Comparison of ENCODE assay signal across 30 cellular contexts in the genomic region with DNA sequence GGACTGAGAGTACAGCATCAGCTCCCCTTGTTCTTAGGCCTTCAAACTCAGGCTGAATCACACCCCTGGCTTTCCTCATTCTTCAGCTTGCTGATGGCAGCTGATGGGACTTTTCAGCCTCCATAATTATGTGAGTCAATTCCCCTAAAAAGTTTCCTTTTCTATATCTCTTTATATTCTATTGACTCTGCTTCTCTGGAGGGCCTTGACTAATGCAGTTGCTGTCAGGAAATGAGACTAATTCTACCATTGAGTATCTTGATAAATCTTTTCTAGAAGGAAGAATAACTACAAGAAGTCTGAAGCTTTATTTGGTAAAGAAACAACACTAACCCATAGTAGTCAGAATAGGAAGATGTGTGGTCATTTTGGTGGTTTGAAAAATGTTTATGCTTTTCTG. TPM values are rescaled to one million over a fixed set of nuclear protein-coding genes. Genes with fewer than 3 reads are reported as not detected.
DNase-seq lines count a peak whose midpoint lies in the region; ATAC-seq, FAIRE-seq and TF ChIP-seq lines count a peak whose summit lies in the region.
"Had no signal": no experiment of that assay in that cellular context is flagged by ENCODE, and none has a peak within 500 bp of the region (broad histone marks: within the 10 kb centered on the region; RNA-seq: fewer than 3 reads in every experiment).

No MANE protein-coding gene starts in this region.

- H3K27me3 Mint-ChIP-seq in activated naive CD4-positive, alpha-beta T cell treated with anti-CD3 and anti-CD28 coated beads for 36 hours (ENCODE audit: low read depth), result no peaks in the 10 kb centered on the region

- TF ChIP-seq CTCF in bronchial epithelial cell (IDR thresholded peaks at IDR 0.05; ENCODE audit: insufficient read depth, low read length, severe bottlenecking) (no peak), PC-9 (conservative IDR thresholded peaks at IDR 0.05) (no peak)

- no peak for FAIRE-seq in bronchial epithelial cell (lab: Jason Lieb, UNC)

- H3K27me3 ChIP-seq in bronchial epithelial cell (ENCODE audit: control insufficient read depth, insufficient read depth, low read length) (no peaks in the 10 kb centered on the region), PC-9 (ENCODE audit: insufficient read depth, low read depth) (no peaks in the 10 kb centered on the region; the same call in 1 of the 2 replicates)
- H3K27me3 ChIP-seq: MG63 had no signal

- no peaks in the 10 kb centered on the region for H3K9me2 ChIP-seq in PC-9 (ENCODE audit: insufficient read depth)

- POLR2A ChIA-PET in PC-9 (lab: Charles Lee; ENCODE audit: unreplicated experiment), result no interaction called here

- no peak overlapping the region for H2AFZ ChIP-seq in PC-9

- H3K4me3 Mint-ChIP-seq in activated naive CD4-positive, alpha-beta T cell treated with anti-CD3 and anti-CD28 coated beads for 36 hours, result no peak overlapping the region
- H3K4me3 Mint-ChIP-seq: B cell; CD8-positive, alpha-beta T cell had no signal

- intact Hi-C loops in activated naive CD4-positive, alpha-beta T cell treated with anti-CD3 and anti-CD28 coated beads for 36 hours (cut with micrococcal nuclease), result loop anchor here (1.0 to 5.0 kb wide), 3 partner anchors 12 to 91 kb away; no protein-coding TSS in a partner anchor
- intact Hi-C loops in PC-9 (cut with micrococcal nuclease; ENCODE audit: unreplicated experiment), result no loop called here

- H3K36me3 Mint-ChIP-seq in activated naive CD4-positive, alpha-beta T cell treated with anti-CD3 and anti-CD28 coated beads for 36 hours (ENCODE audit: low read depth), result no peaks in the 10 kb centered on the region
- H3K36me3 Mint-ChIP-seq: CD8-positive, alpha-beta T cell had no signal

- peak overlapping the region; percentile 43 for H3K27ac Mint-ChIP-seq in activated naive CD4-positive, alpha-beta T cell treated with anti-CD3 and anti-CD28 coated beads for 36 hours
- H3K27ac Mint-ChIP-seq: B cell; CD8-positive, alpha-beta T cell had no signal

- CTCF ChIA-PET in activated naive CD4-positive, alpha-beta T cell treated with anti-CD3 and anti-CD28 coated beads for 36 hours (lab: Charles Lee), result interaction anchor here (0.9 kb wide), 1 partner anchor 13 kb away, joined by 4 read pairs; no protein-coding TSS in a partner anchor
- CTCF ChIA-PET in PC-9 (lab: Charles Lee), result no interaction called here

- H3K9me3 ChIP-seq in PC-9 (ENCODE audit: insufficient read depth, low read depth), result no peaks in the 10 kb centered on the region
- H3K9me3 ChIP-seq: MG63 had no signal

- no peaks in the 10 kb centered on the region for H3K36me3 ChIP-seq in bronchial epithelial cell (ENCODE audit: control insufficient read depth, insufficient read depth, low read length)
- no peaks in the 10 kb centered on the region for H3K36me3 ChIP-seq in PC-9 (ENCODE audit: low read depth)
- H3K36me3 ChIP-seq: MG63 had no signal

- no peaks in the 10 kb centered on the region for H4K20me1 ChIP-seq in PC-9 (ENCODE audit: insufficient read depth)

- no peak for ATAC-seq in HG03432 (IDR thresholded peaks at IDR 0.05; ENCODE audit: unreplicated experiment)
- no peak for ATAC-seq in GM18498 (IDR thresholded peaks at IDR 0.05; ENCODE audit: unreplicated experiment)
- ATAC-seq: CD8-positive, alpha-beta T cell; HCT116 had no signal

- peak; percentile 40 for DNase-seq in activated naive CD4-positive, alpha-beta T cell treated with anti-CD3 and anti-CD28 coated beads for 36 hours
- no peak for DNase-seq in activated naive CD4-positive, alpha-beta T cell treated with Interleukin-2 at 50 U/mL for 16 hours
- DNase-seq in bronchial epithelial cell (ENCODE audit: low read depth) (peak; percentile 28), kidney tubule cell (ENCODE audit: low spot score) (peak; percentile 33), PC-9 (no peak)
- DNase-seq: CD8-positive, alpha-beta T cell; DMS 273 treated with DMSO at 0.1 percent for 48 hours; DMS79; EL; GF-D8; IMR-90; KG1; MG63; NCI-H1105 treated with DMSO at 0.1 percent for 48 hours; NCI-H146; NCI-H1930; NCI-H2107; NCI-H526; NCI-H82; NK-92 treated with Interleukin-12 subunit alpha and Interleukin-12 subunit beta, amount 100 ng/mL, for 24 hours; Right ventricle myocardium superior; RPMI8226 had no signal

- H3K4me1 Mint-ChIP-seq in activated naive CD4-positive, alpha-beta T cell treated with anti-CD3 and anti-CD28 coated beads for 36 hours (ENCODE audit: low read depth), result peaks cover 11% of the 10 kb centered on the region
- H3K4me1 Mint-ChIP-seq: B cell had no signal

- no peak overlapping the region for H3K4me2 ChIP-seq in PC-9

- peaks cover 1% of the 10 kb centered on the region for H3K9me3 Mint-ChIP-seq in activated naive CD4-positive, alpha-beta T cell treated with anti-CD3 and anti-CD28 coated beads for 36 hours

- H3F3A ChIP-seq in PC-9 (ENCODE audit: insufficient read depth, low read depth), result no peaks in the 10 kb centered on the region

- H3K4me3 ChIP-seq in bronchial epithelial cell (ENCODE audit: low read depth, low read length), result no peak overlapping the region
- no peak overlapping the region for H3K4me3 ChIP-seq in PC-9
- H3K4me3 ChIP-seq: MG63 had no signal

- no peaks in the 10 kb centered on the region for H3K79me2 ChIP-seq in PC-9 (ENCODE audit: low read depth)

- no peaks in the 10 kb centered on the region for H3K4me1 ChIP-seq in PC-9 (replicated peaks; ENCODE audit: insufficient read depth)

- no peak overlapping the region for H3K27ac ChIP-seq in PC-9
- H3K27ac ChIP-seq: C4-2B had no signal

- BruUV-seq in PC-9 (replicated peaks; lab: Mats Ljungman, UMichigan), result no TSS peak

RNA-seq across cellular contexts. Expression of gene CLEC4E, which starts 16.0 kb away (rescaled TPM):
- not detected for total RNA-seq in activated naive CD4-positive, alpha-beta T cell treated with anti-CD3 and anti-CD28 coated beads for 36 hours
- not detected in 2 replicates for total RNA-seq in bronchial epithelial cell
- total RNA-seq in PC-9 (2021), result not detected in 2 replicates
- total RNA-seq: A673; B cell; CD8-positive, alpha-beta T cell; H4; IMR-90; SK-MEL-5 had no signal

RNA-seq across cellular contexts. Expression of gene CLEC4D, which starts 43.4 kb away (rescaled TPM):
- total RNA-seq in activated naive CD4-positive, alpha-beta T cell treated with anti-CD3 and anti-CD28 coated beads for 36 hours, result not detected
- not detected in 2 replicates for total RNA-seq in bronchial epithelial cell
- not detected in 2 replicates for total RNA-seq in PC-9 (2021)
- total RNA-seq: A673; B cell; CD8-positive, alpha-beta T cell; H4; IMR-90; Right ventricle myocardium superior; SK-MEL-5 had no signal

RNA-seq across cellular contexts. Expression of gene AICDA, which starts 55.9 kb away (rescaled TPM):
- total RNA-seq in activated naive CD4-positive, alpha-beta T cell treated with anti-CD3 and anti-CD28 coated beads for 36 hours, result not detected
- not detected in 2 replicates for total RNA-seq in bronchial epithelial cell
- total RNA-seq in PC-9 (2021), result not detected in 2 replicates
- total RNA-seq: A673; CD8-positive, alpha-beta T cell; H4; IMR-90; Right ventricle myocardium superior had no signal

Comparison
In these comparisons a context has a peak if more than half of its experiments do, and no peak if none do; other contexts are left out.
1. DNase-seq: peak in activated naive CD4-positive, alpha-beta T cell treated with anti-CD3 and anti-CD28 coated beads for 36 hours (single experiment), bronchial epithelial cell (single experiment) and kidney tubule cell (single experiment); none in activated naive CD4-positive, alpha-beta T cell treated with Interleukin-2 at 50 U/mL for 16 hours (single experiment) and PC-9 (0 of 2).